ENCODE assay signal across 8 cellular contexts in genomic region chr9:27548055-27548741, GRCh38. TPM values are rescaled to one million over a fixed set of nuclear protein-coding genes. Genes with fewer than 3 reads are reported as not detected.
A peak's percentile ranks its signal among the peaks of the same experiment; 100 is the strongest.
DNase-seq lines count a peak whose midpoint lies in the region; ATAC-seq and TF ChIP-seq lines count a peak whose summit lies in the region.

No MANE protein-coding gene starts in this region.

- H3K27ac ChIP-seq in dorsolateral prefrontal cortex = peak overlapping the region in 46 of 59 donors; percentile 1 to 75 (median 45)

- TF ChIP-seq CTCF in dorsolateral prefrontal cortex (IDR thresholded peaks at IDR 0.05 in 54 of 56, conservative IDR thresholded peaks at IDR 0.05 in 2 of 56; ENCODE audit: low read depth in 1 of 56, partially characterized antibody in 56 of 56) = peak; percentile 40 to 82 (median 67)

- H3K4me1 Mint-ChIP-seq in naive B cell = no peaks in the 10 kb centered on the region
- H3K4me1 Mint-ChIP-seq in stimulated activated effector memory CD8-positive, alpha-beta T cell treated with anti-CD3 and anti-CD28 coated beads, Interleukin-12 subunit alpha, Interleukin-12 subunit beta, amount 100 ng/mL, for 72 hours = no peaks in the 10 kb centered on the region

- intact Hi-C loops in dorsolateral prefrontal cortex (cut with DNase I) = loop anchor here (2.0 to 10.0 kb wide), 5 partner anchors 215 to 511 kb away; no protein-coding TSS in a partner anchor

- ATAC-seq in naive B cell (ENCODE audit: low read depth in 2 of 2) = peak; percentile 34 to 62
- no peak for ATAC-seq in stimulated activated effector memory CD8-positive, alpha-beta T cell treated with anti-CD3 and anti-CD28 coated beads, Interleukin-12 subunit alpha, Interleukin-12 subunit beta, amount 100 ng/mL, for 72 hours

- no peaks in the 10 kb centered on the region for H3K27me3 ChIP-seq in dorsolateral prefrontal cortex

- no peak overlapping the region for H3K27ac Mint-ChIP-seq in naive B cell
- H3K27ac Mint-ChIP-seq in stimulated activated effector memory CD8-positive, alpha-beta T cell treated with anti-CD3 and anti-CD28 coated beads, Interleukin-12 subunit alpha, Interleukin-12 subunit beta, amount 100 ng/mL, for 72 hours = no peak overlapping the region

- no peak overlapping the region for H3K4me3 ChIP-seq in dorsolateral prefrontal cortex

- H3K36me3 Mint-ChIP-seq in naive B cell = peaks cover 9 to 17% of the 10 kb centered on the region in 2 donors
- H3K36me3 Mint-ChIP-seq in stimulated activated effector memory CD8-positive, alpha-beta T cell treated with anti-CD3 and anti-CD28 coated beads, Interleukin-12 subunit alpha, Interleukin-12 subunit beta, amount 100 ng/mL, for 72 hours = peaks cover 19% of the 10 kb centered on the region

- no peak overlapping the region for H3K4me3 Mint-ChIP-seq in naive B cell
- H3K4me3 Mint-ChIP-seq in stimulated activated effector memory CD8-positive, alpha-beta T cell treated with anti-CD3 and anti-CD28 coated beads, Interleukin-12 subunit alpha, Interleukin-12 subunit beta, amount 100 ng/mL, for 72 hours = no peak overlapping the region

- DNase-seq in SHP77 treated with DMSO at 0.1 percent for 48 hours (lab: John Stamatoyannopoulos, UW) (peak; percentile 14), SHP77 (lab: John Stamatoyannopoulos, UW) (no peak), NCI-H2227 treated with DMSO at 0.1 percent for 48 hours (lab: John Stamatoyannopoulos, UW) (peak; percentile 18), dorsolateral prefrontal cortex (no peak), naive B cell (peak; percentile 33), T-helper 1 cell (no peak)
- no peak for DNase-seq in stimulated activated effector memory CD8-positive, alpha-beta T cell treated with anti-CD3 and anti-CD28 coated beads, Interleukin-12 subunit alpha, Interleukin-12 subunit beta, amount 100 ng/mL, for 72 hours (ENCODE audit: low spot score in 2 of 2)
- no peak for DNase-seq in activated naive CD4-positive, alpha-beta T cell (lab: John Stamatoyannopoulos, UW)

- no peaks in the 10 kb centered on the region for H3K27me3 Mint-ChIP-seq in naive B cell

- no peaks in the 10 kb centered on the region for H3K9me3 Mint-ChIP-seq in naive B cell
- H3K9me3 Mint-ChIP-seq in stimulated activated effector memory CD8-positive, alpha-beta T cell treated with anti-CD3 and anti-CD28 coated beads, Interleukin-12 subunit alpha, Interleukin-12 subunit beta, amount 100 ng/mL, for 72 hours = no peaks in the 10 kb centered on the region

RNA-seq across cellular contexts. Expression of gene MOB3B, which starts 18.6 kb away (rescaled TPM):
- total RNA-seq in dorsolateral prefrontal cortex = 10 to 100 TPM in 119 of 120 experiments, 1 to 10 TPM in 1; 9.4 to 62.2 (median 21.0) TPM
- polyA plus RNA-seq in naive B cell (ENCODE audit: low read depth in 6 of 6) = 10 to 100 TPM in 5 of 6 donors, 1 to 10 TPM in 1; 9.5 to 19.8 (median 15.7) TPM

RNA-seq across cellular contexts. Expression of gene IFNK, which starts 24.1 kb away (rescaled TPM):
- not detected for total RNA-seq in dorsolateral prefrontal cortex
- not detected for polyA plus RNA-seq in naive B cell (ENCODE audit: low read depth in 6 of 6)

RNA-seq across cellular contexts. Expression of gene C9orf72, which starts 25.1 kb away (rescaled TPM):
- total RNA-seq in dorsolateral prefrontal cortex = 10 to 100 TPM; 18.9 to 58.1 (median 42.0) TPM
- polyA plus RNA-seq in naive B cell (ENCODE audit: low read depth in 6 of 6) = 10 to 100 TPM; 16.1 to 31.0 (median 23.2) TPM

Comparison
In these comparisons a context has a peak if more than half of its experiments do, and no peak if none do; other contexts are left out.
1. DNase-seq: peak in SHP77 treated with DMSO at 0.1 percent for 48 hours (single experiment), NCI-H2227 treated with DMSO at 0.1 percent for 48 hours (single experiment) and naive B cell (single experiment); none in SHP77 (0 of 2), dorsolateral prefrontal cortex (0 of 10), stimulated activated effector memory CD8-positive, alpha-beta T cell treated with anti-CD3 and anti-CD28 coated beads, Interleukin-12 subunit alpha, Interleukin-12 subunit beta, amount 100 ng/mL, for 72 hours (0 of 2), T-helper 1 cell (0 of 5) and activated naive CD4-positive, alpha-beta T cell (0 of 4).